17 cellular contexts compared by ENCODE assay signal in genomic region chr3:149153402-149153801, GRCh38.
"Had no signal": no experiment of that assay in that cellular context is flagged by ENCODE, and none has a peak within 500 bp of the region (broad histone marks: within the 10 kb centered on the region; RNA-seq: fewer than 3 reads in every experiment).

No MANE protein-coding gene starts in this region.

- H3K27ac Mint-ChIP-seq: activated CD8-positive, alpha-beta memory T cell treated with anti-CD3 and anti-CD28 coated beads, Interleukin-2, amount 10 ng/mL, durations not matched to agents 7 days and 5 days; activated naive CD8-positive, alpha-beta T cell; activated T-cell treated with anti-CD3 and anti-CD28 coated beads, Interleukin-2, amount 50 U/mL, for 24 hours; nephron progenitor cell; stimulated activated naive CD8-positive, alpha-beta T cell treated with anti-CD3 and anti-CD28 coated beads, Interleukin-15, Interleukin-2, amounts not matched to agents 100 ng/mL and 50 ng/mL, for 24 hours had no signal

- DNase-seq: activated CD4-positive, alpha-beta T cell treated with anti-CD3 and anti-CD28 coated beads for 1 hour; activated CD4-positive, alpha-beta T cell treated with anti-CD3 and anti-CD28 coated beads, Interleukin-2, amount 50 U/mL, for 48 hours; activated CD8-positive, alpha-beta memory T cell treated with anti-CD3 and anti-CD28 coated beads, Interleukin-2, amount 10 ng/mL, durations not matched to agents 7 days and 5 days; activated gamma-delta T cell; activated T-cell treated with anti-CD3 and anti-CD28 coated beads, Interleukin-2, amount 50 U/mL, for 24 hours; anterior cingulate cortex; foreskin fibroblast; left colon; nephron progenitor cell; sigmoid colon; stimulated activated CD4-positive, alpha-beta T cell treated with anti-CD3 and anti-CD28 coated beads, Interleukin-4, amount 100 ng/mL, for 1 hour; stimulated activated CD8-positive, alpha-beta memory T cell treated with anti-CD3 and anti-CD28 coated beads, Interleukin-4, amount 100 ng/mL, for 48 hours; testis; upper lobe of right lung had no signal

- H3K4me3 Mint-ChIP-seq: activated CD8-positive, alpha-beta memory T cell treated with anti-CD3 and anti-CD28 coated beads, Interleukin-2, amount 10 ng/mL, durations not matched to agents 7 days and 5 days; activated naive CD8-positive, alpha-beta T cell; activated T-cell treated with anti-CD3 and anti-CD28 coated beads, Interleukin-2, amount 50 U/mL, for 24 hours; nephron progenitor cell; stimulated activated naive CD8-positive, alpha-beta T cell treated with anti-CD3 and anti-CD28 coated beads, Interleukin-15, Interleukin-2, amounts not matched to agents 100 ng/mL and 50 ng/mL, for 24 hours had no signal

- H3K9me3 Mint-ChIP-seq: activated T-cell treated with anti-CD3 and anti-CD28 coated beads, Interleukin-2, amount 50 U/mL, for 24 hours; nephron progenitor cell; stimulated activated naive CD8-positive, alpha-beta T cell treated with anti-CD3 and anti-CD28 coated beads, Interleukin-15, Interleukin-2, amounts not matched to agents 100 ng/mL and 50 ng/mL, for 24 hours had no signal

- H3K27ac ChIP-seq: esophagus muscularis mucosa, sigmoid colon, testis, upper lobe of right lung had no signal

- ATAC-seq: left colon, upper lobe of right lung had no signal

- H3K27me3 Mint-ChIP-seq: activated CD8-positive, alpha-beta memory T cell treated with anti-CD3 and anti-CD28 coated beads, Interleukin-2, amount 10 ng/mL, durations not matched to agents 7 days and 5 days; activated naive CD8-positive, alpha-beta T cell; activated T-cell treated with anti-CD3 and anti-CD28 coated beads, Interleukin-2, amount 50 U/mL, for 24 hours; stimulated activated naive CD8-positive, alpha-beta T cell treated with anti-CD3 and anti-CD28 coated beads, Interleukin-15, Interleukin-2, amounts not matched to agents 100 ng/mL and 50 ng/mL, for 24 hours had no signal

- H3K9me3 ChIP-seq: esophagus muscularis mucosa, sigmoid colon, testis, upper lobe of right lung had no signal
